Comparison of ENCODE assay signal across 23 cellular contexts in the genomic region with DNA sequence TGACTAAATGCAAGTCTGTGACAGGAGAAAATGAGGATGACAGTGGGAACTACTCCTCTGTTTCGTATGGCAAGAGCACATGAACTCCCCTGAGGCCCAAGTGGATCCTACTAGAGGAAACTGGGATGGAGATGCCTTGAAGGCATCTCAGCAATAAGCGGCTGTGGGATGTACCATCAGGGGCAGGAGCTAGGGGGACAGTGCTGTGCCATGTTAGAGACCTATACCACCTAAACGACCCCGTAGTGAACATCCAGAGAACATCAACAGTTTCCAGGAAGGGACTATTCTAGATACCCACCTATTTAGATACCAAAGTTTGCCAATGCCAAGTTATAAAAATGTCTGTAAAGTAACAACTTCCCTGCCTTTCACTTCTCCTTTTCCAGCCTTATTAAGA.
"Had no signal": no experiment of that assay in that cellular context is flagged by ENCODE, and none has a peak within 500 bp of the region (broad histone marks: within the 10 kb centered on the region; RNA-seq: fewer than 3 reads in every experiment).

No MANE protein-coding gene starts in this region.

- H3K27ac ChIP-seq: dorsolateral prefrontal cortex, epithelial cell of prostate, left lung, pancreas, right lobe of liver, stomach, vagina had no signal

- H3K27me3 ChIP-seq: dorsolateral prefrontal cortex, left lung, pancreas, right lobe of liver, stomach, vagina had no signal

- H3K4me3 ChIP-seq: dorsolateral prefrontal cortex, left lung, pancreas, right lobe of liver, stomach, vagina had no signal

- FAIRE-seq: colon, pancreas, small intestine had no signal

- H3K36me3 ChIP-seq: left lung, pancreas, right lobe of liver, stomach, vagina had no signal

- H3K4me1 ChIP-seq: pancreas, right lobe of liver, stomach had no signal

- DNase-seq: activated CD4-positive, alpha-beta T cell treated with anti-CD3 and anti-CD28 coated beads, Interleukin-2, amount 10 ng/mL, durations not matched to agents 7 days and 5 days; activated CD8-positive, alpha-beta T cell treated with anti-CD3 and anti-CD28 coated beads, Interleukin-2, amount 10 ng/mL, durations not matched to agents 7 days and 5 days; activated naive CD4-positive, alpha-beta T cell treated with anti-CD3 and anti-CD28 coated beads for 36 hours; activated T-cell treated with anti-CD3 and anti-CD28 coated beads, Interleukin-2, amount 50 U/mL, for 24 hours; anterior cingulate cortex; central memory CD4-positive, alpha-beta T cell; dorsolateral prefrontal cortex; foreskin melanocyte; glutamatergic neuron; hypothalamus; left lung; nephron progenitor cell; pancreas; right lobe of liver; small intestine; stimulated activated CD4-positive, alpha-beta T cell treated with anti-CD3 and anti-CD28 coated beads, Interleukin-4, amount 100 ng/mL, for 24 hours; stomach; T1000; trophoblast cell had no signal

- ATAC-seq: activated CD8-positive, alpha-beta T cell treated with anti-CD3 and anti-CD28 coated beads, Interleukin-2, amount 10 ng/mL, durations not matched to agents 7 days and 5 days; left lung; pancreas; right lobe of liver; stimulated activated effector memory CD8-positive, alpha-beta T cell treated with anti-CD3 and anti-CD28 coated beads, Interleukin-12 subunit alpha, Interleukin-12 subunit beta, amount 100 ng/mL, for 72 hours had no signal

- H3K9me3 ChIP-seq: pancreas, right lobe of liver, vagina had no signal
